ENCODE assay signal across 22 cellular contexts in genomic region chr11:64102005-64102738, GRCh38.
DNase-seq lines count a peak whose midpoint lies in the region; ATAC-seq and TF ChIP-seq lines count a peak whose summit lies in the region.
"Had no signal": no experiment of that assay in that cellular context is flagged by ENCODE, and none has a peak within 500 bp of the region (broad histone marks: within the 10 kb centered on the region; RNA-seq: fewer than 3 reads in every experiment).

No MANE protein-coding gene starts in this region.

- in situ Hi-C loops in GM13976 (cut with MboI; ENCODE audit: low sequenced_read_pairs, unreplicated experiment): no loop called here

- TF ChIP-seq CTCF in heart right ventricle (IDR thresholded peaks at IDR 0.05) (no peak), nephron (IDR thresholded peaks at IDR 0.05; ENCODE audit: unreplicated experiment in 3 of 3) (no peak), GM13976 (IDR thresholded peaks at IDR 0.05; ENCODE audit: borderline replicate concordance, control extremely low read depth, extremely low read depth, insufficient read depth, missing control alignments) (no peak)

- H3K4me1 Mint-ChIP-seq in nephron: peaks cover 54% of the 10 kb centered on the region
- H3K4me1 Mint-ChIP-seq: activated naive CD4-positive, alpha-beta T cell treated with anti-CD3 and anti-CD28 coated beads, Interleukin-2, amount 50 U/mL, for 24 hours had no signal

- H3K4me1 ChIP-seq in right cardiac atrium (ENCODE audit: control insufficient read depth, insufficient read depth, low read length) (no peaks in the 10 kb centered on the region), heart right ventricle (no peaks in the 10 kb centered on the region)
- H3K4me1 ChIP-seq: body of pancreas had no signal

- no peaks in the 10 kb centered on the region for H3K9me3 Mint-ChIP-seq in nephron
- H3K9me3 Mint-ChIP-seq: activated naive CD4-positive, alpha-beta T cell treated with anti-CD3 and anti-CD28 coated beads, Interleukin-2, amount 50 U/mL, for 24 hours; CD4-positive, alpha-beta T cell; GM23338 had no signal

- H3K4me3 Mint-ChIP-seq in nephron: peak overlapping the region in 2 of 3 experiments; percentile 20 to 61
- H3K4me3 Mint-ChIP-seq: activated naive CD4-positive, alpha-beta T cell treated with anti-CD3 and anti-CD28 coated beads, Interleukin-2, amount 50 U/mL, for 24 hours; CD4-positive, alpha-beta T cell; GM23338; T-helper 17 cell had no signal

- intact Hi-C loops in right cardiac atrium (cut with DNase I): no loop called here
- intact Hi-C loops in heart right ventricle (cut with DNase I): no loop called here

- H3K27me3 ChIP-seq in right cardiac atrium (ENCODE audit: control insufficient read depth, insufficient read depth) (no peaks in the 10 kb centered on the region), heart right ventricle (no peaks in the 10 kb centered on the region)
- H3K27me3 ChIP-seq: body of pancreas, suprapubic skin had no signal

- H3K36me3 ChIP-seq in heart right ventricle: no peaks in the 10 kb centered on the region
- H3K36me3 ChIP-seq: suprapubic skin had no signal

- H3K36me3 Mint-ChIP-seq in nephron (ENCODE audit: low read depth): no peaks in the 10 kb centered on the region
- H3K36me3 Mint-ChIP-seq: activated naive CD4-positive, alpha-beta T cell treated with anti-CD3 and anti-CD28 coated beads, Interleukin-2, amount 50 U/mL, for 24 hours had no signal

- H3K9me3 ChIP-seq in right cardiac atrium (ENCODE audit: control insufficient read depth, low read length): no peaks in the 10 kb centered on the region
- no peaks in the 10 kb centered on the region for H3K9me3 ChIP-seq in heart right ventricle
- H3K9me3 ChIP-seq: body of pancreas, suprapubic skin had no signal

- H3K4me3 ChIP-seq in right cardiac atrium (ENCODE audit: low read length): no peak overlapping the region
- no peak overlapping the region for H3K4me3 ChIP-seq in heart right ventricle
- H3K4me3 ChIP-seq: body of pancreas, GM23338, suprapubic skin had no signal

- DNase-seq in right cardiac atrium (peak in 2 of 3 donors; percentile 21 to 39), heart right ventricle (no peak), cerebellar cortex (ENCODE audit: low spot score) (peak; percentile 50), GM13976 (ENCODE audit: low spot score) (no peak), SIG-M5 (lab: John Stamatoyannopoulos, UW) (no peak)
- DNase-seq: activated CD4-positive, alpha-beta T cell treated with anti-CD3 and anti-CD28 coated beads, Interleukin-2, amount 50 U/mL, for 48 hours; activated T-cell treated with anti-CD3 and anti-CD28 coated beads, Interleukin-2, amount 50 U/mL, for 1 hour; body of pancreas; CD4-positive, alpha-beta T cell; NCI-H1694 treated with DMSO at 0.1 percent for 48 hours; NCI-H510A treated with DMSO at 0.1 percent for 48 hours; small intestine; stimulated activated CD4-positive, alpha-beta T cell treated with anti-CD3 and anti-CD28 coated beads, Interleukin-4, amount 100 ng/mL, for 24 hours; T-helper 17 cell had no signal

- WGBS in right cardiac atrium: 86% methylated on average over 15 of the region's 15 CpGs
- 89 to 94% methylated on average over 15 of the region's 15 CpGs for WGBS in heart right ventricle, 2 donors

- H3K27ac Mint-ChIP-seq in nephron: peak overlapping the region; percentile 37 to 81 (median 57)
- H3K27ac Mint-ChIP-seq: activated naive CD4-positive, alpha-beta T cell treated with anti-CD3 and anti-CD28 coated beads, Interleukin-2, amount 50 U/mL, for 24 hours; CD4-positive, alpha-beta T cell; GM23338; T-helper 17 cell had no signal

- ATAC-seq in right cardiac atrium: no peak
- no peak for ATAC-seq in heart right ventricle
- ATAC-seq in HG02678 (IDR thresholded peaks at IDR 0.05; ENCODE audit: unreplicated experiment): no peak
- no peak for ATAC-seq in HG03457 (IDR thresholded peaks at IDR 0.05; ENCODE audit: unreplicated experiment)
- ATAC-seq: body of pancreas, GM23338, T-helper 17 cell had no signal

- H3K27me3 Mint-ChIP-seq in nephron (ENCODE audit: low read depth): peaks cover 14% of the 10 kb centered on the region
- H3K27me3 Mint-ChIP-seq: activated naive CD4-positive, alpha-beta T cell treated with anti-CD3 and anti-CD28 coated beads, Interleukin-2, amount 50 U/mL, for 24 hours; CD4-positive, alpha-beta T cell; T-helper 17 cell had no signal

- H3K27ac ChIP-seq in right cardiac atrium (ENCODE audit: low read length) (no peak overlapping the region), heart right ventricle (no peak overlapping the region)
- H3K27ac ChIP-seq: body of pancreas, epithelial cell of prostate, suprapubic skin, VCaP had no signal

Comparison
In these comparisons a context has a peak if more than half of its experiments do, and no peak if none do; other contexts are left out.
1. DNase-seq: peak in right cardiac atrium (2 of 3) and cerebellar cortex (single experiment); none in heart right ventricle (0 of 2), GM13976 (single experiment) and SIG-M5 (single experiment).